In genomic region chr19:3108775-3109174, GRCh38 we compare ENCODE assay signal across 8 cellular contexts. TPM values are rescaled to one million over a fixed set of nuclear protein-coding genes. Genes with fewer than 3 reads are reported as not detected.
DNase-seq lines count a peak whose midpoint lies in the region; ATAC-seq and TF ChIP-seq lines count a peak whose summit lies in the region.

No MANE protein-coding gene starts in this region.

- H3K4me3 ChIP-seq in OCI-LY7 (ENCODE audit: low read depth, low read length, poor library complexity, severe bottlenecking) (no peak overlapping the region), upper lobe of left lung (no peak overlapping the region)

- CTCF ChIA-PET in HEK293T (lab: Yijun Ruan, JAX): interaction anchor here (0.6 to 2.6 kb wide), 15 partner anchors 8 to 1113 kb away, joined by 3 to 14 read pairs (median 4); no protein-coding TSS in a partner anchor
- CTCF ChIA-PET in OCI-LY7 (lab: Charles Lee; ENCODE audit: unreplicated experiment): no interaction called here

- H3K27ac ChIP-seq in C4-2B (no peak overlapping the region), OCI-LY7 (ENCODE audit: low read depth, low read length, poor library complexity, severe bottlenecking) (no peak overlapping the region), upper lobe of left lung (peak overlapping the region in 2 of 4 donors; percentile 44 to 45)

- no peaks in the 10 kb centered on the region for H3K27me3 ChIP-seq in upper lobe of left lung

- intact Hi-C loops in OCI-LY7 (cut with micrococcal nuclease; ENCODE audit: unreplicated experiment): loop anchor here (1.0 kb wide), 2 partner anchors 32 to 146 kb away; no protein-coding TSS in a partner anchor

- POLR2A ChIA-PET in HEK293T (lab: Yijun Ruan, JAX): interaction anchor here (0.6 to 1.5 kb wide), 2 partner anchors 158 to 160 kb away, joined by 3 to 7 read pairs; no protein-coding TSS in a partner anchor
- POLR2A ChIA-PET in OCI-LY7 (lab: Charles Lee): no interaction called here

- peak; percentile 44 for ATAC-seq in omental fat pad (ENCODE audit: low FRiP score)
- ATAC-seq in upper lobe of left lung (ENCODE audit: low FRiP score in 2 of 2): peak in 1 of 2 donors; percentile 62
- ATAC-seq in HG03457 (IDR thresholded peaks at IDR 0.05; ENCODE audit: unreplicated experiment): no peak

- WGBS in upper lobe of left lung, 2 donors: 31% methylated on average over 5 of the region's 5 CpGs; no CpG with 5 or more reads in 1 of the 2 donors

- H3K79me2 ChIP-seq in OCI-LY7 (ENCODE audit: insufficient read depth, low read depth, low read length): no peaks in the 10 kb centered on the region

- H4K20me1 ChIP-seq in OCI-LY7 (ENCODE audit: insufficient read depth, low read length): no peaks in the 10 kb centered on the region; the same call in 1 of the 2 replicates

- no peak for TF ChIP-seq POLR2A in upper lobe of left lung (IDR thresholded peaks at IDR 0.05)

- DNase-seq in HEK293T (ENCODE audit: extremely low spot score): peak; percentile 67
- DNase-seq in OCI-LY7 (ENCODE audit: low spot score): peak; percentile 82
- DNase-seq in activated T-cell treated with anti-CD3 and anti-CD28 coated beads for 48 hours (ENCODE audit: low read depth): peak; percentile 59
- peak; percentile 41 for DNase-seq in fibroblast of gingiva (ENCODE audit: low read depth)
- peak; percentile 52 for DNase-seq in omental fat pad (ENCODE audit: low spot score)
- DNase-seq in upper lobe of left lung: peak; percentile 33 to 58

- no peak for TF ChIP-seq EP300 in upper lobe of left lung (IDR thresholded peaks at IDR 0.05)

- no peaks in the 10 kb centered on the region for H3K9me2 ChIP-seq in OCI-LY7 (ENCODE audit: insufficient read depth, low read length)

- no peak overlapping the region for H2AFZ ChIP-seq in OCI-LY7 (ENCODE audit: low read length)

- BruUV-seq in OCI-LY7 (replicated peaks; lab: Mats Ljungman, UMichigan): no TSS peak

- H3K9me3 ChIP-seq in OCI-LY7 (ENCODE audit: low read length): no peaks in the 10 kb centered on the region
- no peaks in the 10 kb centered on the region for H3K9me3 ChIP-seq in upper lobe of left lung

- TF ChIP-seq CTCF in C4-2B (conservative IDR thresholded peaks at IDR 0.05) (peak; percentile 95), OCI-LY7 (conservative IDR thresholded peaks at IDR 0.05; ENCODE audit: low read length) (peak; percentile 96), omental fat pad (IDR thresholded peaks at IDR 0.05) (peak in 1 of 3 donors; percentile 42), upper lobe of left lung (IDR thresholded peaks at IDR 0.05) (peak; percentile 80 to 84 (median 82))

- H3K36me3 ChIP-seq in OCI-LY7 (ENCODE audit: insufficient read depth, low read length): no peaks in the 10 kb centered on the region; the same call in 1 of the 2 replicates
- H3K36me3 ChIP-seq in upper lobe of left lung: peaks cover 0 to 37% (median 16%) of the 10 kb centered on the region in 4 donors

- H3K4me2 ChIP-seq in OCI-LY7 (ENCODE audit: low read length): no peak overlapping the region

- H3K4me1 ChIP-seq in OCI-LY7 (ENCODE audit: insufficient read depth, low read length, poor library complexity, severe bottlenecking) (peaks cover 7% of the 10 kb centered on the region), upper lobe of left lung (peaks cover 33 to 53% (median 35%) of the 10 kb centered on the region in 4 donors)

TF ChIP-seq in HEK293T, 16 proteins besides CTCF, POLR2A, EP300 and RAD21:
- TF ChIP-seq L3MBTL2 (conservative IDR thresholded peaks at IDR 0.05) (peak; percentile 80), CTBP1 (IDR thresholded peaks at IDR 0.05; ENCODE audit: borderline replicate concordance) (no peak)

RNA-seq across cellular contexts. Expression of gene GNA11, which starts 14.6 kb away (rescaled TPM):
- 12.9 and 13.4 TPM in 2 replicates for total RNA-seq in OCI-LY7 (2014; rRNA removed; shearing (Covaris generic))
- total RNA-seq in OCI-LY7 (2022) (10.1 and 14.3 TPM in 2 replicates), omental fat pad (10 to 100 TPM; 36.9 to 58.2 (median 43.5) TPM), upper lobe of left lung (100 to 1,000 TPM in 1 of 6 donors, 10 to 100 TPM in 5; 60.0 to 103 (median 75.9) TPM)

RNA-seq across cellular contexts. Expression of gene GNA15, which starts 27.1 kb away (rescaled TPM):
- total RNA-seq in OCI-LY7 (2014; rRNA removed; shearing (Covaris generic)): not detected in 2 replicates
- total RNA-seq in OCI-LY7 (2022) (not detected in 2 replicates), omental fat pad (10 to 100 TPM; 10.2 to 33.7 (median 10.8) TPM), upper lobe of left lung (10 to 100 TPM; 19.0 to 31.4 (median 28.4) TPM)

RNA-seq across cellular contexts. Expression of gene TLE5, which starts 46.5 kb away (rescaled TPM):
- total RNA-seq in OCI-LY7 (2014; rRNA removed; shearing (Covaris generic)): 424 and 448 TPM in 2 replicates
- total RNA-seq in OCI-LY7 (2022): 376 and 463 TPM in 2 replicates
- total RNA-seq in omental fat pad: 100 to 1,000 TPM; 226 to 340 (median 261) TPM
- 100 to 1,000 TPM; 324 to 781 (median 471) TPM for total RNA-seq in upper lobe of left lung

Comparison
In these comparisons a context has a peak if more than half of its experiments do, and no peak if none do; other contexts are left out.
1. RNA of gene GNA15, which starts 27.1 kb away (total RNA-seq): 19.0 to 31.4 TPM in upper lobe of left lung and 10.2 to 33.7 TPM in omental fat pad; not detected in OCI-LY7; every median in the first group is over 10 times any median in the second.
2. Peak in every context shown above with its lines, with median percentiles within 50 percentile points of each other: DNase-seq.